In the genomic region with DNA sequence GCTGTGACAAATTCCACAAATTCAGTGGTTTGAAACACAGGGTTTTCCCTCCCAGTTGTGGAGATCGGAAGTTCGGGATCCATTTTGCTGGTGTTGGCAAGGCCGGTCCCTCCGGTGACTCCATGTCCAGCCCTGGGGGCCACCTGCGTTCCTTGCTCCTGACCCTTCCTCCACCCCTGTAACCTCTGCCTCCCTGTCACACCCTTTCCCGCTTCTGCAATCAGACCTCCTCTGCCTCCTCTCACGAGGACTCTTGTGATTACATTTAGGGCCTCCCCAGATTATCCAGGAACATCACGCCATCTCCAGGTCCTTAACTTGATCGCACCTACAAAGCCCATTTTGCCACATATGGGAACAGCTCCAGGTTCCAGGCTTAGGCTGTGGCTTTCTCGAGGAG, we compare ENCODE assay signal across 1 cellular context.
TF ChIP-seq lines count a peak whose summit lies in the region.

No MANE protein-coding gene starts in this region.

TF ChIP-seq in GM23338, 12 proteins besides CTCF, POLR2A, EP300 and RAD21 (continued from another document):
- TF ChIP-seq REST (IDR thresholded peaks at IDR 0.05; ENCODE audit: unreplicated experiment) (no peak), CREB1 (CRISPR knock-in tag; IDR thresholded peaks at IDR 0.05; ENCODE audit: low read depth) (no peak), EZH2phosphoT487 (IDR thresholded peaks at IDR 0.05; ENCODE audit: unreplicated experiment) (no peak), EZH2 (IDR thresholded peaks at IDR 0.05; ENCODE audit: low read depth, unreplicated experiment) (no peak), ZNF462 (CRISPR knock-in tag; IDR thresholded peaks at IDR 0.05) (no peak), POLR2AphosphoS5 (IDR thresholded peaks at IDR 0.05; ENCODE audit: low read depth) (no peak), JUNB (IDR thresholded peaks at IDR 0.05; ENCODE audit: unreplicated experiment) (no peak), STAT1 (IDR thresholded peaks at IDR 0.05; ENCODE audit: unreplicated experiment) (no peak), ZNF114 (CRISPR knock-in tag; IDR thresholded peaks at IDR 0.05) (no peak), ZNF331 (CRISPR knock-in tag; IDR thresholded peaks at IDR 0.05; ENCODE audit: low read depth) (no peak), NANOG (IDR thresholded peaks at IDR 0.05; ENCODE audit: borderline replicate concordance) (no peak)
